ENCODE assay signal across 11 cellular contexts in genomic region chr6:27679308-27679967, GRCh38.
DNase-seq lines count a peak whose midpoint lies in the region; TF ChIP-seq lines count a peak whose summit lies in the region.
"Had no signal": no experiment of that assay in that cellular context is flagged by ENCODE, and none has a peak within 500 bp of the region (broad histone marks: within the 10 kb centered on the region; RNA-seq: fewer than 3 reads in every experiment).

No MANE protein-coding gene starts in this region.

- H3K4me2 ChIP-seq in smooth muscle cell: peak overlapping the region; percentile 86

- H4K20me1 ChIP-seq in smooth muscle cell (ENCODE audit: low read depth): no peaks in the 10 kb centered on the region

- DNase-seq in activated naive CD4-positive, alpha-beta T cell treated with anti-CD3 and anti-CD28 coated beads, Interleukin-2, amount 10 ng/mL, durations not matched to agents 7 days and 5 days: no peak
- DNase-seq in activated naive CD4-positive, alpha-beta T cell (lab: John Stamatoyannopoulos, UW): no peak
- DNase-seq in adipocyte (ENCODE audit: low read depth) (peak; percentile 9), smooth muscle cell (lab: John Stamatoyannopoulos, UW; ENCODE audit: unreplicated experiment) (no peak), esophagus squamous epithelium (lab: John Stamatoyannopoulos, UW) (no peak), NCI-H82 (lab: John Stamatoyannopoulos, UW) (no peak)
- DNase-seq in stimulated activated CD8-positive, alpha-beta memory T cell treated with anti-CD3 and anti-CD28 coated beads, Interleukin-4, amount 100 ng/mL, for 48 hours: no peak
- DNase-seq: amniotic stem cell; NCI-H1436 treated with DMSO at 0.1 percent for 48 hours; stimulated activated naive CD4-positive, alpha-beta T cell treated with Interleukin-2 at 50 U/mL for 16 hours had no signal

- peaks cover 67% of the 10 kb centered on the region for H3K27me3 Mint-ChIP-seq in activated naive CD4-positive, alpha-beta T cell treated with anti-CD3 and anti-CD28 coated beads, Interleukin-2, amount 10 ng/mL, durations not matched to agents 7 days and 5 days

- peaks cover 33% of the 10 kb centered on the region for H3K27me3 ChIP-seq in adipocyte (replicated peaks; ENCODE audit: control insufficient read depth, insufficient read depth, low read length)
- H3K27me3 ChIP-seq in iPS-15b (ENCODE audit: control insufficient read depth, insufficient read depth, low read length): peaks cover 44% of the 10 kb centered on the region
- peaks cover 58% of the 10 kb centered on the region for H3K27me3 ChIP-seq in smooth muscle cell (ENCODE audit: low read depth)
- peaks cover 0 to 100% (median 25%) of the 10 kb centered on the region in 4 donors for H3K27me3 ChIP-seq in esophagus squamous epithelium

- H3K9ac ChIP-seq in adipocyte (ENCODE audit: low read length) (no peak overlapping the region), iPS-15b (ENCODE audit: low read depth, low read length) (no peak overlapping the region), smooth muscle cell (ENCODE audit: low read depth) (no peak overlapping the region)

- peaks cover 16% of the 10 kb centered on the region for H3K4me1 Mint-ChIP-seq in activated naive CD4-positive, alpha-beta T cell treated with anti-CD3 and anti-CD28 coated beads, Interleukin-2, amount 10 ng/mL, durations not matched to agents 7 days and 5 days

- H3K79me2 ChIP-seq in smooth muscle cell (ENCODE audit: low read depth): no peaks in the 10 kb centered on the region

- WGBS in smooth muscle cell (ENCODE audit: low lambda C conversion rate): 7% methylated on average over 27 of the region's 27 CpGs
- WGBS in esophagus squamous epithelium, 2 donors: 13 to 16% methylated on average over 14 to 19 of the region's 27 CpGs

- CTCF ChIA-PET in activated naive CD4-positive, alpha-beta T cell treated with anti-CD3 and anti-CD28 coated beads, Interleukin-2, amount 10 ng/mL, durations not matched to agents 7 days and 5 days (lab: Charles Lee): no interaction called here

- H3K36me3 ChIP-seq in adipocyte (ENCODE audit: control insufficient read depth, insufficient read depth, low read length, severe bottlenecking): no peaks in the 10 kb centered on the region
- no peaks in the 10 kb centered on the region for H3K36me3 ChIP-seq in iPS-15b (ENCODE audit: control insufficient read depth, insufficient read depth, low read length)
- H3K36me3 ChIP-seq in smooth muscle cell (ENCODE audit: low read depth): no peaks in the 10 kb centered on the region
- H3K36me3 ChIP-seq in esophagus squamous epithelium: no peaks in the 10 kb centered on the region

- H3K9me3 Mint-ChIP-seq in activated naive CD4-positive, alpha-beta T cell treated with anti-CD3 and anti-CD28 coated beads, Interleukin-2, amount 10 ng/mL, durations not matched to agents 7 days and 5 days: peaks cover 5% of the 10 kb centered on the region

- no peak for TF ChIP-seq CTCF in smooth muscle cell (IDR thresholded peaks at IDR 0.05; ENCODE audit: borderline replicate concordance, insufficient read depth, poor library complexity, severe bottlenecking)
- no peak for TF ChIP-seq CTCF in esophagus squamous epithelium (IDR thresholded peaks at IDR 0.05)

- no peaks in the 10 kb centered on the region for H3K9me3 ChIP-seq in adipocyte (ENCODE audit: control insufficient read depth, low read length)
- no peaks in the 10 kb centered on the region for H3K9me3 ChIP-seq in iPS-15b (ENCODE audit: control insufficient read depth, insufficient read depth, low read length)
- no peaks in the 10 kb centered on the region for H3K9me3 ChIP-seq in smooth muscle cell (replicated peaks; ENCODE audit: low read depth)
- peaks cover 0 to 13% (median 11%) of the 10 kb centered on the region in 3 donors for H3K9me3 ChIP-seq in esophagus squamous epithelium

- no peak overlapping the region for H3K27ac ChIP-seq in smooth muscle cell (ENCODE audit: low read depth)
- no peak overlapping the region for H3K27ac ChIP-seq in esophagus squamous epithelium

- H2AFZ ChIP-seq in smooth muscle cell (ENCODE audit: low read depth): peak overlapping the region; percentile 81

- peaks cover 18% of the 10 kb centered on the region for H3F3A ChIP-seq in smooth muscle cell (ENCODE audit: low read depth)

- no peak for TF ChIP-seq POLR2A in esophagus squamous epithelium (IDR thresholded peaks at IDR 0.05)

- H3K4me3 ChIP-seq in adipocyte (ENCODE audit: low read length) (peak overlapping the region; percentile 44), iPS-15b (ENCODE audit: low read depth, low read length) (peak overlapping the region; percentile 46), smooth muscle cell (peak overlapping the region; percentile 37), esophagus squamous epithelium (peak overlapping the region in 1 of 4 donors; percentile 24)

- peaks cover 12% of the 10 kb centered on the region for H3K36me3 Mint-ChIP-seq in activated naive CD4-positive, alpha-beta T cell treated with anti-CD3 and anti-CD28 coated beads, Interleukin-2, amount 10 ng/mL, durations not matched to agents 7 days and 5 days

- intact Hi-C loops in esophagus squamous epithelium (cut with DNase I): no loop called here

- H3K4me3 Mint-ChIP-seq in activated naive CD4-positive, alpha-beta T cell treated with anti-CD3 and anti-CD28 coated beads, Interleukin-2, amount 10 ng/mL, durations not matched to agents 7 days and 5 days: peak overlapping the region; percentile 33

- H3K27ac Mint-ChIP-seq in activated naive CD4-positive, alpha-beta T cell treated with anti-CD3 and anti-CD28 coated beads, Interleukin-2, amount 10 ng/mL, durations not matched to agents 7 days and 5 days: peak overlapping the region; percentile 70

- H3K4me1 ChIP-seq in adipocyte (ENCODE audit: control insufficient read depth, insufficient read depth, low read length) (no peaks in the 10 kb centered on the region), iPS-15b (ENCODE audit: control insufficient read depth, insufficient read depth, low read length) (no peaks in the 10 kb centered on the region), smooth muscle cell (ENCODE audit: low read depth) (peaks cover 10% of the 10 kb centered on the region), esophagus squamous epithelium (peaks cover 0 to 22% (median 0%) of the 10 kb centered on the region in 3 donors)
